ENCODE assay signal across 17 cellular contexts in genomic region chr21:35077975-35078374, GRCh38. TPM values are rescaled to one million over a fixed set of nuclear protein-coding genes. Genes with fewer than 3 reads are reported as not detected.
DNase-seq lines count a peak whose midpoint lies in the region; ATAC-seq, FAIRE-seq and TF ChIP-seq lines count a peak whose summit lies in the region.
"Had no signal": no experiment of that assay in that cellular context is flagged by ENCODE, and none has a peak within 500 bp of the region (broad histone marks: within the 10 kb centered on the region; RNA-seq: fewer than 3 reads in every experiment).

No MANE protein-coding gene starts in this region.

- no peaks in the 10 kb centered on the region for H3K9me3 Mint-ChIP-seq in activated naive CD4-positive, alpha-beta T cell treated with anti-CD3 and anti-CD28 coated beads for 36 hours
- H3K9me3 Mint-ChIP-seq in stimulated activated naive B cell treated with anti-CD40 and anti-IgM and Interleukin-4, amounts not matched to agents 10 μg/mL and 1 μg/mL and 100 μg/mL, for 72 hours: peaks cover 5 to 8% of the 10 kb centered on the region in 2 donors

- H3F3A ChIP-seq in OCI-LY1 (ENCODE audit: insufficient read depth, low read length): no peaks in the 10 kb centered on the region

- H3K4me3 ChIP-seq in OCI-LY1 (ENCODE audit: low read depth, low read length, poor library complexity, severe bottlenecking) (no peak overlapping the region), bronchial epithelial cell (ENCODE audit: low read depth, low read length) (no peak overlapping the region)
- H3K4me3 ChIP-seq: K562 had no signal

- H3K9me3 ChIP-seq in OCI-LY1 (ENCODE audit: low read length): peaks cover 14% of the 10 kb centered on the region

- H3K36me3 Mint-ChIP-seq in activated naive CD4-positive, alpha-beta T cell treated with anti-CD3 and anti-CD28 coated beads for 36 hours (ENCODE audit: low read depth): peaks cover under 1% of the 10 kb centered on the region
- H3K36me3 Mint-ChIP-seq in stimulated activated naive B cell treated with anti-CD40 and anti-IgM and Interleukin-4, amounts not matched to agents 10 μg/mL and 1 μg/mL and 100 μg/mL, for 72 hours: peaks cover 1 to 6% of the 10 kb centered on the region in 2 donors

- FAIRE-seq in bronchial epithelial cell (lab: Jason Lieb, UNC): no peak
- FAIRE-seq: K562 had no signal

- no peak overlapping the region for H3K4me3 Mint-ChIP-seq in activated naive CD4-positive, alpha-beta T cell treated with anti-CD3 and anti-CD28 coated beads for 36 hours
- no peak overlapping the region for H3K4me3 Mint-ChIP-seq in stimulated activated naive B cell treated with anti-CD40 and anti-IgM and Interleukin-4, amounts not matched to agents 10 μg/mL and 1 μg/mL and 100 μg/mL, for 72 hours
- H3K4me3 Mint-ChIP-seq: CD4-positive, alpha-beta T cell had no signal

- TF ChIP-seq CTCF in OCI-LY1 (IDR thresholded peaks at IDR 0.05; ENCODE audit: low read length): no peak
- TF ChIP-seq CTCF in bronchial epithelial cell (IDR thresholded peaks at IDR 0.05; ENCODE audit: insufficient read depth, low read length, severe bottlenecking): no peak

- H3K27me3 ChIP-seq in OCI-LY1 (ENCODE audit: insufficient read depth, low read length) (no peaks in the 10 kb centered on the region), bronchial epithelial cell (ENCODE audit: control insufficient read depth, insufficient read depth, low read length) (no peaks in the 10 kb centered on the region)

- peaks cover 15% of the 10 kb centered on the region for H3K4me1 Mint-ChIP-seq in activated naive CD4-positive, alpha-beta T cell treated with anti-CD3 and anti-CD28 coated beads for 36 hours (ENCODE audit: low read depth)
- peaks cover 8 to 18% of the 10 kb centered on the region in 2 donors for H3K4me1 Mint-ChIP-seq in stimulated activated naive B cell treated with anti-CD40 and anti-IgM and Interleukin-4, amounts not matched to agents 10 μg/mL and 1 μg/mL and 100 μg/mL, for 72 hours

- peaks cover 8% of the 10 kb centered on the region for H3K4me1 ChIP-seq in OCI-LY1 (ENCODE audit: insufficient read depth, low read length, severe bottlenecking)

- H2AFZ ChIP-seq in OCI-LY1 (ENCODE audit: low read length): peak overlapping the region; percentile 48; the same call in 1 of the 2 replicates

- DNase-seq in activated naive CD4-positive, alpha-beta T cell treated with anti-CD3 and anti-CD28 coated beads for 36 hours: peak; percentile 29
- DNase-seq in activated naive CD4-positive, alpha-beta T cell treated with anti-CD3 and anti-CD28 coated beads, Interleukin-2, amount 50 U/mL, for 16 hours: no peak
- DNase-seq in bronchial epithelial cell (ENCODE audit: low read depth) (peak; percentile 84), renal cortical epithelial cell (ENCODE audit: low read depth) (peak; percentile 24), NCI-H146 treated with DMSO at 0.1 percent for 48 hours (lab: John Stamatoyannopoulos, UW; ENCODE audit: unreplicated experiment) (no peak), NCI-H2171 treated with DMSO at 0.1 percent for 48 hours (lab: John Stamatoyannopoulos, UW) (no peak)
- no peak for DNase-seq in stimulated activated naive B cell treated with anti-CD40 and anti-IgM and Interleukin-4, amounts not matched to agents 10 μg/mL and 1 μg/mL and 100 μg/mL, for 72 hours
- DNase-seq: CD4-positive, alpha-beta T cell; DMS79; GF-D8; GOT3; NCI-H1092; NCI-H1694; NCI-H446; NCI-H82 had no signal

- H3K27me3 Mint-ChIP-seq in activated naive CD4-positive, alpha-beta T cell treated with anti-CD3 and anti-CD28 coated beads for 36 hours (ENCODE audit: low read depth): peaks cover 3% of the 10 kb centered on the region
- peaks cover 0 to 5% of the 10 kb centered on the region in 2 donors for H3K27me3 Mint-ChIP-seq in stimulated activated naive B cell treated with anti-CD40 and anti-IgM and Interleukin-4, amounts not matched to agents 10 μg/mL and 1 μg/mL and 100 μg/mL, for 72 hours
- H3K27me3 Mint-ChIP-seq: CD4-positive, alpha-beta T cell had no signal

- H3K27ac ChIP-seq in OCI-LY1 (ENCODE audit: low read depth, low read length, poor library complexity, severe bottlenecking): no peak overlapping the region

- no peak for ATAC-seq in stimulated activated naive B cell treated with anti-CD40 and anti-IgM and Interleukin-4, amounts not matched to agents 10 μg/mL and 1 μg/mL and 100 μg/mL, for 72 hours (replicated peaks)
- ATAC-seq: K562 had no signal

- H3K79me2 ChIP-seq in OCI-LY1 (ENCODE audit: insufficient read depth, low read length): no peaks in the 10 kb centered on the region

- no peaks in the 10 kb centered on the region for H4K20me1 ChIP-seq in OCI-LY1 (ENCODE audit: insufficient read depth, low read length)

- H3K36me3 ChIP-seq in OCI-LY1 (ENCODE audit: insufficient read depth, low read length) (no peaks in the 10 kb centered on the region), bronchial epithelial cell (ENCODE audit: control insufficient read depth, insufficient read depth, low read length) (no peaks in the 10 kb centered on the region)

- no peak overlapping the region for H3K9ac ChIP-seq in OCI-LY1 (ENCODE audit: low read length)

- no peaks in the 10 kb centered on the region for H3K9me2 ChIP-seq in OCI-LY1 (ENCODE audit: low read depth, low read length)

- CTCF ChIA-PET in activated naive CD4-positive, alpha-beta T cell treated with anti-CD3 and anti-CD28 coated beads for 36 hours (lab: Charles Lee): no interaction called here

- no peak overlapping the region for H3K27ac Mint-ChIP-seq in activated naive CD4-positive, alpha-beta T cell treated with anti-CD3 and anti-CD28 coated beads for 36 hours
- H3K27ac Mint-ChIP-seq in stimulated activated naive B cell treated with anti-CD40 and anti-IgM and Interleukin-4, amounts not matched to agents 10 μg/mL and 1 μg/mL and 100 μg/mL, for 72 hours: no peak overlapping the region
- H3K27ac Mint-ChIP-seq: CD4-positive, alpha-beta T cell had no signal

- intact Hi-C loops in activated naive CD4-positive, alpha-beta T cell treated with anti-CD3 and anti-CD28 coated beads for 36 hours (cut with micrococcal nuclease): no loop called here

- H3K4me2 ChIP-seq in OCI-LY1 (ENCODE audit: low read length): no peak overlapping the region

RNA-seq across cellular contexts. Expression of gene RUNX1, which starts 28.9 kb away (rescaled TPM):
- 10 to 100 TPM; 36.9 to 41.0 TPM for total RNA-seq in activated naive CD4-positive, alpha-beta T cell treated with anti-CD3 and anti-CD28 coated beads for 36 hours
- total RNA-seq in bronchial epithelial cell (10.4 and 11.8 TPM in 2 replicates), renal cortical epithelial cell (6.3 and 25.4 TPM in 2 replicates)

Comparison
In these comparisons a context has a peak if more than half of its experiments do, and no peak if none do; other contexts are left out.
1. DNase-seq: peak in activated naive CD4-positive, alpha-beta T cell treated with anti-CD3 and anti-CD28 coated beads for 36 hours (single experiment), bronchial epithelial cell (single experiment) and renal cortical epithelial cell (single experiment); none in activated naive CD4-positive, alpha-beta T cell treated with anti-CD3 and anti-CD28 coated beads, Interleukin-2, amount 50 U/mL, for 16 hours (single experiment), NCI-H146 treated with DMSO at 0.1 percent for 48 hours (single experiment), stimulated activated naive B cell treated with anti-CD40 and anti-IgM and Interleukin-4, amounts not matched to agents 10 μg/mL and 1 μg/mL and 100 μg/mL, for 72 hours (single experiment) and NCI-H2171 treated with DMSO at 0.1 percent for 48 hours (single experiment).